Comparison of ENCODE assay signal across 1 cellular context in genomic region chr6:89385156-89385667, GRCh38.
TF ChIP-seq lines count a peak whose summit lies in the region.

No MANE protein-coding gene starts in this region.

TF ChIP-seq in GM23338, 12 proteins besides CTCF, POLR2A, EP300 and RAD21 (continued from another document):
- TF ChIP-seq, protein P1, sequence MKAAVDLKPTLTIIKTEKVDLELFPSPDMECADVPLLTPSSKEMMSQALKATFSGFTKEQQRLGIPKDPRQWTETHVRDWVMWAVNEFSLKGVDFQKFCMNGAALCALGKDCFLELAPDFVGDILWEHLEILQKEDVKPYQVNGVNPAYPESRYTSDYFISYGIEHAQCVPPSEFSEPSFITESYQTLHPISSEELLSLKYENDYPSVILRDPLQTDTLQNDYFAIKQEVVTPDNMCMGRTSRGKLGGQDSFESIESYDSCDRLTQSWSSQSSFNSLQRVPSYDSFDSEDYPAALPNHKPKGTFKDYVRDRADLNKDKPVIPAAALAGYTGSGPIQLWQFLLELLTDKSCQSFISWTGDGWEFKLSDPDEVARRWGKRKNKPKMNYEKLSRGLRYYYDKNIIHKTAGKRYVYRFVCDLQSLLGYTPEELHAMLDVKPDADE (IDR thresholded peaks at IDR 0.05): no peak
- TF ChIP-seq JUNB (IDR thresholded peaks at IDR 0.05; ENCODE audit: unreplicated experiment): no peak
- no peak for TF ChIP-seq ZNF331 (CRISPR knock-in tag; IDR thresholded peaks at IDR 0.05; ENCODE audit: low read depth)
- TF ChIP-seq NANOG (IDR thresholded peaks at IDR 0.05; ENCODE audit: borderline replicate concordance): no peak
- no peak for TF ChIP-seq EZH2 (IDR thresholded peaks at IDR 0.05; ENCODE audit: low read depth, unreplicated experiment)
- no peak for TF ChIP-seq REST (IDR thresholded peaks at IDR 0.05; ENCODE audit: unreplicated experiment)
- no peak for TF ChIP-seq POLR2AphosphoS5 (IDR thresholded peaks at IDR 0.05; ENCODE audit: low read depth)
- no peak for TF ChIP-seq EZH2phosphoT487 (IDR thresholded peaks at IDR 0.05; ENCODE audit: unreplicated experiment)
TF ChIP-seq in GM23338: peak in this region for 0.
